In genomic region chr11:56143681-56144080, GRCh38 we compare ENCODE assay signal across 15 cellular contexts. TPM values are rescaled to one million over a fixed set of nuclear protein-coding genes. Genes with fewer than 3 reads are reported as not detected.
"Had no signal": no experiment of that assay in that cellular context is flagged by ENCODE, and none has a peak within 500 bp of the region (broad histone marks: within the 10 kb centered on the region; RNA-seq: fewer than 3 reads in every experiment).

No MANE protein-coding gene starts in this region.

RNA-seq across cellular contexts. Expression of gene OR8J3, which starts 3.7 kb away (rescaled TPM):
- total RNA-seq: stomach, subcutaneous adipose tissue, suprapubic skin, temporal lobe, testis, thoracic aorta, thyroid gland, tibial nerve, transverse colon, upper lobe of left lung, upper lobe of right lung, ureter, urinary bladder, uterus, vagina had no signal

RNA-seq across cellular contexts. Expression of gene OR8K5, which starts 16.4 kb away (rescaled TPM):
- total RNA-seq: stomach, subcutaneous adipose tissue, suprapubic skin, temporal lobe, thoracic aorta, thyroid gland, tibial nerve, transverse colon, upper lobe of left lung, upper lobe of right lung, ureter, urinary bladder, uterus, vagina had no signal

RNA-seq across cellular contexts. Expression of gene OR8H3, which starts 21.5 kb away (rescaled TPM):
- total RNA-seq: stomach, subcutaneous adipose tissue, suprapubic skin, temporal lobe, testis, thoracic aorta, thyroid gland, tibial nerve, transverse colon, upper lobe of left lung, upper lobe of right lung, ureter, urinary bladder, uterus, vagina had no signal

RNA-seq across cellular contexts. Expression of gene OR5J2, which starts 32.7 kb away (rescaled TPM):
- total RNA-seq: stomach, subcutaneous adipose tissue, suprapubic skin, temporal lobe, testis, thoracic aorta, thyroid gland, tibial nerve, transverse colon, upper lobe of left lung, upper lobe of right lung, ureter, urinary bladder, uterus, vagina had no signal

RNA-seq across cellular contexts. Expression of gene OR8H2, which starts 40.2 kb away (rescaled TPM):
- total RNA-seq: stomach, subcutaneous adipose tissue, suprapubic skin, temporal lobe, testis, thoracic aorta, thyroid gland, tibial nerve, transverse colon, upper lobe of left lung, upper lobe of right lung, ureter, urinary bladder, uterus, vagina had no signal
